ENCODE assay signal across 13 cellular contexts in genomic region chr2:218964041-218964771, GRCh38. TPM values are rescaled to one million over a fixed set of nuclear protein-coding genes. Genes with fewer than 3 reads are reported as not detected.
DNase-seq lines count a peak whose midpoint lies in the region; ATAC-seq and TF ChIP-seq lines count a peak whose summit lies in the region.
"Had no signal": no experiment of that assay in that cellular context is flagged by ENCODE, and none has a peak within 500 bp of the region (broad histone marks: within the 10 kb centered on the region; RNA-seq: fewer than 3 reads in every experiment).

No MANE protein-coding gene starts in this region.

- intact Hi-C loops in cardiac septum (cut with DNase I): no loop called here
- intact Hi-C loops in Right ventricle myocardium superior (cut with DNase I): no loop called here
- intact Hi-C loops in sciatic nerve (cut with DNase I): no loop called here
- intact Hi-C loops in prostate gland (cut with DNase I): no loop called here

- H3K4me3 ChIP-seq in fibroblast of mammary gland (ENCODE audit: control insufficient read depth, low read depth, low read length) (no peak overlapping the region), prostate gland (no peak overlapping the region)

- TF ChIP-seq POLR2A in prostate gland (IDR thresholded peaks at IDR 0.05): no peak

- no peak overlapping the region for H3K27ac ChIP-seq in prostate gland
- H3K27ac ChIP-seq: spleen had no signal

- ATAC-seq in Right ventricle myocardium superior (ENCODE audit: poor library complexity) (no peak), GM19395 (IDR thresholded peaks at IDR 0.05; ENCODE audit: unreplicated experiment) (no peak), sciatic nerve (no peak)

- H3K36me3 ChIP-seq in prostate gland: no peaks in the 10 kb centered on the region
- H3K36me3 ChIP-seq: spleen had no signal

- H3K4me1 ChIP-seq in prostate gland (replicated peaks): no peaks in the 10 kb centered on the region

- WGBS in prostate gland: 44% methylated on average over 5 of the region's 5 CpGs

- DNase-seq in cardiac septum (ENCODE audit: low spot score): peak; percentile 20
- DNase-seq in Right ventricle myocardium superior: no peak
- DNase-seq in NCI-H82 treated with DMSO at 0.1 percent for 48 hours (lab: John Stamatoyannopoulos, UW; ENCODE audit: unreplicated experiment): peak; percentile 75
- DNase-seq in fibroblast of mammary gland (ENCODE audit: low read depth): peak; percentile 94
- no peak for DNase-seq in sciatic nerve (ENCODE audit: low spot score)
- no peak for DNase-seq in prostate gland (ENCODE audit: low spot score)
- DNase-seq in T-helper 1 cell: no peak
- DNase-seq: activated T-cell treated with anti-CD3 and anti-CD28 coated beads, Interleukin-2, amount 50 U/mL, for 1 hour; CD4-positive, CD25-positive, alpha-beta regulatory T cell; NCI-H2029; spleen had no signal

- H3K27me3 ChIP-seq in prostate gland (replicated peaks; ENCODE audit: insufficient read depth): peaks cover 42% of the 10 kb centered on the region

- no peaks in the 10 kb centered on the region for H3K9me3 ChIP-seq in prostate gland

- TF ChIP-seq CTCF in fibroblast of mammary gland (conservative IDR thresholded peaks at IDR 0.05; ENCODE audit: control insufficient read depth, insufficient read depth, low read depth, low read length) (no peak), prostate gland (IDR thresholded peaks at IDR 0.05) (no peak)

RNA-seq across cellular contexts. Expression of gene CDK5R2, which starts 4.7 kb away (rescaled TPM):
- total RNA-seq in cardiac septum (not detected), Right ventricle myocardium superior (not detected), sciatic nerve (not detected), prostate gland (not detected)
- total RNA-seq: CD4-positive, CD25-positive, alpha-beta regulatory T cell; spleen had no signal

RNA-seq across cellular contexts. Expression of gene FEV, which starts 20.8 kb away (rescaled TPM):
- total RNA-seq in cardiac septum: not detected
- total RNA-seq in Right ventricle myocardium superior: not detected
- not detected for total RNA-seq in sciatic nerve
- 10 to 100 TPM in 1 of 2 donors, 1 to 10 TPM in 1; 1.8 to 25.9 TPM for total RNA-seq in prostate gland
- total RNA-seq: CD4-positive, CD25-positive, alpha-beta regulatory T cell; spleen; urinary bladder had no signal

RNA-seq across cellular contexts. Expression of gene CRYBA2, which starts 29.0 kb away (rescaled TPM):
- total RNA-seq in cardiac septum (not detected), Right ventricle myocardium superior (not detected), sciatic nerve (not detected), prostate gland (1 to 10 TPM in 1 of 2 donors, not detected in 1; 3.0 TPM)
- total RNA-seq: CD4-positive, CD25-positive, alpha-beta regulatory T cell; spleen; urinary bladder had no signal

Comparison
In these comparisons a context has a peak if more than half of its experiments do, and no peak if none do; other contexts are left out.
1. DNase-seq: peak in cardiac septum (single experiment), NCI-H82 treated with DMSO at 0.1 percent for 48 hours (single experiment) and fibroblast of mammary gland (single experiment); none in Right ventricle myocardium superior (single experiment), sciatic nerve (single experiment), prostate gland (single experiment) and T-helper 1 cell (0 of 5).